32 cellular contexts compared by ENCODE assay signal in genomic region chr16:47160422-47160821, GRCh38. TPM values are rescaled to one million over a fixed set of nuclear protein-coding genes. Genes with fewer than 3 reads are reported as not detected.
DNase-seq lines count a peak whose midpoint lies in the region; ATAC-seq, FAIRE-seq and TF ChIP-seq lines count a peak whose summit lies in the region.
"Had no signal": no experiment of that assay in that cellular context is flagged by ENCODE, and none has a peak within 500 bp of the region (broad histone marks: within the 10 kb centered on the region; RNA-seq: fewer than 3 reads in every experiment).

No MANE protein-coding gene starts in this region.

- no peak overlapping the region for H3K4me2 ChIP-seq in HepG2 (ENCODE audit: low read depth, low read length)
- no peak overlapping the region for H3K4me2 ChIP-seq in keratinocyte (ENCODE audit: control insufficient read depth, extremely low read depth, insufficient read depth, low read depth, low read length)
- H3K4me2 ChIP-seq: A549; BLaER1; BLaER1 treated with 17β-estradiol and CSF1 and Interleukin-3, amounts not matched to agents 10 nM and 100 nM had no signal

- no peaks in the 10 kb centered on the region for H3K9me1 ChIP-seq in keratinocyte (ENCODE audit: control insufficient read depth, extremely low read depth, insufficient read depth, low read length)

- in situ Hi-C loops in HepG2 (cut with HindIII; ENCODE audit: extremely low pct_ligation_motif_present, low pct_unique_long_range_greater_than_20kb), result no loop called here

- H2AFZ ChIP-seq in HepG2 (ENCODE audit: low read length) (no peak overlapping the region), keratinocyte (ENCODE audit: control insufficient read depth, low read length) (no peak overlapping the region)

- H3K9ac ChIP-seq in HepG2 (ENCODE audit: insufficient read depth, low read depth, low read length) (no peak overlapping the region), keratinocyte (ENCODE audit: control insufficient read depth, extremely low read depth, insufficient read depth, low read length) (no peak overlapping the region)
- H3K9ac ChIP-seq: BLaER1; BLaER1 treated with 17β-estradiol and CSF1 and Interleukin-3, amounts not matched to agents 10 nM and 100 nM had no signal

- TF ChIP-seq POLR2A in HepG2 (IDR thresholded peaks at IDR 0.05; ENCODE audit: insufficient read depth in 1 of 2, low read depth in 2 of 2, low read length in 2 of 2) (no peak), right lobe of liver (IDR thresholded peaks at IDR 0.05) (no peak)

- intact Hi-C loops in HepG2 (cut with micrococcal nuclease; ENCODE audit: unreplicated experiment) (no loop called here), right lobe of liver (cut with DNase I) (no loop called here)

- H3K27me3 ChIP-seq in HepG2 (ENCODE audit: control insufficient read depth in 1 of 2, insufficient read depth in 2 of 2, low read length in 2 of 2), result no peaks in the 10 kb centered on the region
- no peaks in the 10 kb centered on the region for H3K27me3 ChIP-seq in right lobe of liver
- H3K27me3 ChIP-seq in keratinocyte (ENCODE audit: control insufficient read depth, extremely low read depth, insufficient read depth, low read length), result no peaks in the 10 kb centered on the region
- H3K27me3 ChIP-seq: BE2C; BLaER1; BLaER1 treated with 17β-estradiol and CSF1 and Interleukin-3, amounts not matched to agents 10 nM and 100 nM had no signal

- TF ChIP-seq CTCF in HepG2 (CRISPR knock-in tag; IDR thresholded peaks at IDR 0.05) (no peak), right lobe of liver (IDR thresholded peaks at IDR 0.05) (no peak), HEK293 (tag by site-specific recombination; IDR thresholded peaks at IDR 0.05) (no peak), keratinocyte (optimal IDR thresholded peaks at IDR 0.05 in 1 of 3, IDR thresholded peaks at IDR 0.05 in 1 of 3, conservative IDR thresholded peaks at IDR 0.05 in 1 of 3; ENCODE audit: extremely low read depth in 1 of 3, insufficient read depth in 2 of 3, low read length in 3 of 3) (no peak)

- H4K20me1 ChIP-seq in HepG2 (ENCODE audit: insufficient read depth, low read length), result no peaks in the 10 kb centered on the region
- H4K20me1 ChIP-seq in keratinocyte (ENCODE audit: control insufficient read depth, extremely low read depth, insufficient read depth, low read length), result no peaks in the 10 kb centered on the region
- H4K20me1 ChIP-seq: BLaER1; BLaER1 treated with 17β-estradiol and CSF1 and Interleukin-3, amounts not matched to agents 10 nM and 100 nM had no signal

- 97% methylated on average over 3 of the region's 3 CpGs for WGBS in HepG2 (ENCODE audit: low lambda C conversion rate)
- 95% methylated on average over 3 of the region's 3 CpGs for WGBS in right lobe of liver (ENCODE audit: insufficient coverage, low coverage, low lambda C conversion rate, missing lambda C conversion rate)

- no peak for FAIRE-seq in HepG2 (lab: Jason Lieb, UNC)
- peak; percentile 58 for FAIRE-seq in keratinocyte (lab: Jason Lieb, UNC)
- FAIRE-seq: A549, D721Med had no signal

- no peak overlapping the region for H3K27ac ChIP-seq in HepG2 (ENCODE audit: extremely low read length, insufficient read depth, low read length)
- no peak overlapping the region for H3K27ac ChIP-seq in right lobe of liver
- no peak overlapping the region for H3K27ac ChIP-seq in HEK293 (ENCODE audit: extremely low read depth, low read depth, low read length)
- no peak overlapping the region for H3K27ac ChIP-seq in keratinocyte (ENCODE audit: control insufficient read depth, insufficient read depth, low read length)
- H3K27ac ChIP-seq: 22Rv1; A549; BLaER1; BLaER1 treated with 17β-estradiol and CSF1 and Interleukin-3, amounts not matched to agents 10 nM and 100 nM; C4-2B had no signal

- BruUV-seq in HepG2 (replicated peaks; lab: Mats Ljungman, UMichigan), result no TSS peak

- H3K4me1 ChIP-seq in HepG2 (ENCODE audit: insufficient read depth, low read length), result no peaks in the 10 kb centered on the region
- H3K4me1 ChIP-seq in right lobe of liver, result no peaks in the 10 kb centered on the region
- no peaks in the 10 kb centered on the region for H3K4me1 ChIP-seq in HEK293 (ENCODE audit: control insufficient read depth, insufficient read depth, low read length)
- no peaks in the 10 kb centered on the region for H3K4me1 ChIP-seq in keratinocyte (ENCODE audit: control insufficient read depth, extremely low read depth, insufficient read depth, low read length)
- H3K4me1 ChIP-seq: A549; BE2C; BLaER1; BLaER1 treated with 17β-estradiol and CSF1 and Interleukin-3, amounts not matched to agents 10 nM and 100 nM; Caco-2 had no signal

- H3K9me3 ChIP-seq in HepG2 (ENCODE audit: low read length) (no peaks in the 10 kb centered on the region), right lobe of liver (no peaks in the 10 kb centered on the region), HEK293 (ENCODE audit: control insufficient read depth, insufficient read depth, low read depth, low read length) (no peaks in the 10 kb centered on the region), keratinocyte (ENCODE audit: control insufficient read depth, low read depth, low read length) (no peaks in the 10 kb centered on the region)
- H3K9me3 ChIP-seq: A549; BE2C; BLaER1; BLaER1 treated with 17β-estradiol and CSF1 and Interleukin-3, amounts not matched to agents 10 nM and 100 nM; Caco-2 had no signal

- TF ChIP-seq EP300 in HepG2 (IDR thresholded peaks at IDR 0.05; ENCODE audit: low read depth in 2 of 2, low read length in 2 of 2) (no peak), HepG2 (CRISPR knock-in tag; IDR thresholded peaks at IDR 0.05; ENCODE audit: borderline replicate concordance) (no peak)

- DNase-seq in HepG2 (ENCODE audit: low spot score), result no peak
- no peak for DNase-seq in right lobe of liver
- DNase-seq in keratinocyte (ENCODE audit: low read depth, low spot score), result no peak
- no peak for DNase-seq in NCI-H226
- no peak for DNase-seq in NCI-H187 (lab: John Stamatoyannopoulos, UW)
- DNase-seq: 8988T; ACHN; AML-193; BE2C; C1 segment of cervical spinal cord; Caco-2; Calu3; CD4-positive, alpha-beta memory T cell; CD4-positive, alpha-beta T cell; CD4-positive, CD25-positive, alpha-beta regulatory T cell; CD8-positive, alpha-beta memory T cell; CD8-positive, alpha-beta T cell; COR-L47; DMS 273 treated with DMSO at 0.1 percent for 48 hours; DMS153; DMS53; DMS79; DMS79 treated with DMSO at 0.1 percent for 48 hours; DND-41; EL had no signal

- H3K79me2 ChIP-seq in HepG2 (ENCODE audit: insufficient read depth, low read length) (no peaks in the 10 kb centered on the region), keratinocyte (ENCODE audit: control insufficient read depth, insufficient read depth, low read length) (no peaks in the 10 kb centered on the region)

- no peak for ATAC-seq in HepG2
- no peak for ATAC-seq in right lobe of liver
- ATAC-seq: A549; CD8-positive, alpha-beta T cell had no signal

- peaks cover 0 to 3% of the 10 kb centered on the region in 2 experiments; a peak in 3 of 5 replicates for H3K36me3 ChIP-seq in HepG2 (replicated peaks in 1 of 2; ENCODE audit: control insufficient read depth in 1 of 2, insufficient read depth in 2 of 2, low read length in 2 of 2)
- no peaks in the 10 kb centered on the region for H3K36me3 ChIP-seq in right lobe of liver
- peaks cover 0 to 6% of the 10 kb centered on the region in 2 experiments; a peak in 1 of 3 replicates for H3K36me3 ChIP-seq in HEK293 (ENCODE audit: control insufficient read depth in 2 of 2, insufficient read depth in 1 of 2, low read length in 2 of 2)
- H3K36me3 ChIP-seq in keratinocyte (ENCODE audit: control insufficient read depth in 2 of 2, extremely low read depth in 1 of 2, insufficient read depth in 2 of 2, low read length in 2 of 2), result no peaks in the 10 kb centered on the region
- H3K36me3 ChIP-seq: BE2C had no signal

- POLR2A ChIA-PET in HepG2 (lab: Yijun Ruan, JAX) (no interaction called here), HEK293 (lab: Yijun Ruan, JAX) (no interaction called here)

- no peak for TF ChIP-seq RAD21 in HepG2 (CRISPR knock-in tag; IDR thresholded peaks at IDR 0.05)

- CTCF ChIA-PET in HepG2 (lab: Yijun Ruan, JAX; ENCODE audit: low intra/inter-chr PET ratio, low total read pairs) (no interaction called here), HEK293 (lab: Yijun Ruan, JAX) (interaction anchor here (0.7 kb wide), 1 partner anchor 92 kb away, joined by 3 read pairs; no protein-coding TSS in a partner anchor)

- H3K4me3 ChIP-seq in HepG2 (replicated peaks in 1 of 3; ENCODE audit: insufficient read depth in 1 of 3, low read depth in 2 of 3, low read length in 3 of 3), result no peak overlapping the region
- H3K4me3 ChIP-seq in right lobe of liver, result no peak overlapping the region
- H3K4me3 ChIP-seq in HEK293 (ENCODE audit: low read depth, low read length), result no peak overlapping the region
- H3K4me3 ChIP-seq in keratinocyte (ENCODE audit: control insufficient read depth in 2 of 3, extremely low read depth in 1 of 3, insufficient read depth in 2 of 3, low read depth in 1 of 3, low read length in 3 of 3), result no peak overlapping the region
- H3K4me3 ChIP-seq: A549; BLaER1; BLaER1 treated with 17β-estradiol and CSF1 and Interleukin-3, amounts not matched to agents 10 nM and 100 nM had no signal

- dilution Hi-C loops in keratinocyte (cut with MboI; ENCODE audit: extremely low pct_ligation_motif_present, low sequenced_read_pairs), result no loop called here

RNA-seq across cellular contexts. Expression of gene NETO2, which starts 16.7 kb away (rescaled TPM):
- total RNA-seq in HepG2 (2016; rRNA removed; fragmentation: Illumina TruSeq; extraction: Trizol), result 8.2 and 8.4 TPM in 2 replicates
- total RNA-seq in HepG2 (2016; cell fraction: cytosol; rRNA removed; fragmentation: Illumina TruSeq; extraction: Trizol; ENCODE audit: low read depth), result 10.1 and 13.7 TPM in 2 replicates
- 9.0 and 9.7 TPM in 2 replicates for total RNA-seq in HepG2 (2016; cell fraction: insoluble cytoplasmic fraction; rRNA removed; fragmentation: Illumina TruSeq; extraction: Trizol)
- 14.2 and 14.7 TPM in 2 replicates for total RNA-seq in HepG2 (2016; cell fraction: membrane; rRNA removed; fragmentation: Illumina TruSeq; extraction: Trizol)
- 5.9 and 8.3 TPM in 2 replicates for total RNA-seq in HepG2 (2016; cell fraction: nucleus; rRNA removed; fragmentation: Illumina TruSeq; extraction: Trizol)
- polyA plus RNA-seq in HepG2 (2011; rRNA removed), result 13.5 and 14.7 TPM in 2 replicates
- polyA plus RNA-seq in HepG2 (2011; cell fraction: cytosol; rRNA removed), result 9.7 and 15.2 TPM in 2 replicates
- polyA plus RNA-seq in HepG2 (2011; cell fraction: nucleus; rRNA removed), result 6.9 and 10.2 TPM in 2 replicates
- 5.7 and 6.6 TPM in 2 replicates for polyA plus RNA-seq in HepG2 (2012)
- 5.3 and 5.4 TPM in 2 replicates for polyA plus RNA-seq in HepG2 (2016; cell fraction: cytosol; fragmentation: Illumina TruSeq; extraction: Trizol; ENCODE audit: low read depth)
- polyA plus RNA-seq in HepG2 (2016; cell fraction: insoluble cytoplasmic fraction; fragmentation: Illumina TruSeq; extraction: Trizol; ENCODE audit: low read depth), result 9.6 and 9.9 TPM in 2 replicates
- polyA plus RNA-seq in HepG2 (2016; cell fraction: membrane; fragmentation: Illumina TruSeq; extraction: Trizol; ENCODE audit: low read depth), result 11.5 and 11.7 TPM in 2 replicates
- 10.0 and 11.2 TPM in 2 replicates for polyA plus RNA-seq in HepG2 (2016; cell fraction: nucleus; fragmentation: Illumina TruSeq; extraction: Trizol; ENCODE audit: insufficient read depth, low read depth)
- polyA minus RNA-seq in HepG2 (2011; rRNA and poly(A)+ RNA removed; ENCODE audit: low replicate concordance), result 7.6 and 52.8 TPM in 2 replicates
- polyA minus RNA-seq in HepG2 (2011; cell fraction: cytosol; rRNA and poly(A)+ RNA removed), result 7.3 and 8.3 TPM in 2 replicates
- polyA minus RNA-seq in HepG2 (2011; cell fraction: nucleus; rRNA and poly(A)+ RNA removed), result 5.5 and 7.8 TPM in 2 replicates
- total RNA-seq in right lobe of liver, result 1 to 10 TPM in 1 of 6 experiments, under 1 TPM in 5; 0.29 to 1.6 (median 0.66) TPM
- polyA plus RNA-seq in keratinocyte, result 42.6 to 74.4 TPM (median 69.5 TPM) in 3 replicates
- polyA plus RNA-seq in keratinocyte (2011; ENCODE audit: low read depth), result 14.8 TPM
- 44.1 and 62.6 TPM in 2 replicates for polyA plus RNA-seq in keratinocyte (2011; cell fraction: cytosol; rRNA removed)
- 48.3 and 50.3 TPM in 2 replicates for polyA plus RNA-seq in keratinocyte (2011; cell fraction: nucleus; rRNA removed)
- polyA plus RNA-seq in keratinocyte (2012; ENCODE audit: low replicate concordance), result 13.0 and 37.9 TPM in 2 replicates
- 28.6 to 54.2 TPM (median 47.4 TPM) in 3 replicates for polyA minus RNA-seq in keratinocyte
- polyA minus RNA-seq in keratinocyte (2011; cell fraction: cytosol; rRNA and poly(A)+ RNA removed), result 33.2 TPM
- polyA minus RNA-seq in keratinocyte (2011; cell fraction: nucleus; rRNA and poly(A)+ RNA removed), result 19.5 and 37.2 TPM in 2 replicates

Comparison
In these comparisons a context has a peak if more than half of its experiments do, and no peak if none do; other contexts are left out.
1. Of the 63 proteins assayed by ChIP-seq in both HepG2 and HEK293: peak only in HepG2: none; only in HEK293: ATF2; in both: none; in neither: 62.